In the genomic region with DNA sequence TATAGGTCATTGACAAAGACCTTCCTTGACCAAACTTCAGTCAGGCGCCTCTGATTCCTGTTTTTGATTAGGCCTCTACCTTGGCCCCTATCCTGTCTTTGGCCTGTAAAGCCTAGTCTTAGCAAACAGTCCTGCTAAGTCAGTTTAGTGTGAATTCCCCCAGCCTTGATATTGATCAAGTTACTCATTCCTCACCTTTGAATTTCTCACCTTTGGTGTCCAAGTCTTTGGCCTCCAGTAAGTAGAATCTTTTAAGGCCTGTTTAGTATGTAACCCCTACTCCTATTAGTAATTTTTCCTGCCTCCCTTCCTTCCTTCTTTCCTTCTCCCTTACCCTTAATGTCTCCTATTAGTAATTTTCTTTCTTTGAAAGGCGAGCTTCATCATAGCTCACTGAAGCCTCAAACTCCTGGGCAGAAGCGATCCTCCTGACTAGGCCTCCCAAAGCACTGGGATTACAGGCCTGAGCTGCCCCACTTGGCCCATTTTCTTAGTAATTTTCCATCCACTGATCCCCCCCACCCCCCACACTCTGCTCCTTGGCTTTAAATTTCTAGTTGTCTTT, we compare ENCODE assay signal across 1 cellular context.
A peak's percentile ranks its signal among the peaks of the same experiment; 100 is the strongest.
TF ChIP-seq lines count a peak whose summit lies in the region.

No MANE protein-coding gene starts in this region.

TF ChIP-seq in K562, 482 proteins besides CTCF, POLR2A, EP300 and RAD21 (continues in another document):
- no peak for TF ChIP-seq CCAR2 (IDR thresholded peaks at IDR 0.05; ENCODE audit: low read depth, low read length)
- TF ChIP-seq ZNF197 (CRISPR knock-in tag; IDR thresholded peaks at IDR 0.05; ENCODE audit: low read depth) = no peak
- peak; percentile 27; the same call in 1 of the 2 replicates for TF ChIP-seq ZBTB17 (CRISPR knock-in tag; IDR thresholded peaks at IDR 0.05)
- TF ChIP-seq ZNF384 (IDR thresholded peaks at IDR 0.05; ENCODE audit: low read depth, low read length) = no peak
- peak; percentile 18; the same call in 1 of the 2 replicates for TF ChIP-seq SMARCA4 (IDR thresholded peaks at IDR 0.05)
- TF ChIP-seq ZNF134 (CRISPR knock-in tag; conservative IDR thresholded peaks at IDR 0.05) = no peak
- no peak for TF ChIP-seq BRD9 (IDR thresholded peaks at IDR 0.05; ENCODE audit: low read depth, partially characterized antibody)
- TF ChIP-seq NELFE (IDR thresholded peaks at IDR 0.05; ENCODE audit: insufficient read depth, insufficient read length) = no peak
- TF ChIP-seq, protein P1, sequence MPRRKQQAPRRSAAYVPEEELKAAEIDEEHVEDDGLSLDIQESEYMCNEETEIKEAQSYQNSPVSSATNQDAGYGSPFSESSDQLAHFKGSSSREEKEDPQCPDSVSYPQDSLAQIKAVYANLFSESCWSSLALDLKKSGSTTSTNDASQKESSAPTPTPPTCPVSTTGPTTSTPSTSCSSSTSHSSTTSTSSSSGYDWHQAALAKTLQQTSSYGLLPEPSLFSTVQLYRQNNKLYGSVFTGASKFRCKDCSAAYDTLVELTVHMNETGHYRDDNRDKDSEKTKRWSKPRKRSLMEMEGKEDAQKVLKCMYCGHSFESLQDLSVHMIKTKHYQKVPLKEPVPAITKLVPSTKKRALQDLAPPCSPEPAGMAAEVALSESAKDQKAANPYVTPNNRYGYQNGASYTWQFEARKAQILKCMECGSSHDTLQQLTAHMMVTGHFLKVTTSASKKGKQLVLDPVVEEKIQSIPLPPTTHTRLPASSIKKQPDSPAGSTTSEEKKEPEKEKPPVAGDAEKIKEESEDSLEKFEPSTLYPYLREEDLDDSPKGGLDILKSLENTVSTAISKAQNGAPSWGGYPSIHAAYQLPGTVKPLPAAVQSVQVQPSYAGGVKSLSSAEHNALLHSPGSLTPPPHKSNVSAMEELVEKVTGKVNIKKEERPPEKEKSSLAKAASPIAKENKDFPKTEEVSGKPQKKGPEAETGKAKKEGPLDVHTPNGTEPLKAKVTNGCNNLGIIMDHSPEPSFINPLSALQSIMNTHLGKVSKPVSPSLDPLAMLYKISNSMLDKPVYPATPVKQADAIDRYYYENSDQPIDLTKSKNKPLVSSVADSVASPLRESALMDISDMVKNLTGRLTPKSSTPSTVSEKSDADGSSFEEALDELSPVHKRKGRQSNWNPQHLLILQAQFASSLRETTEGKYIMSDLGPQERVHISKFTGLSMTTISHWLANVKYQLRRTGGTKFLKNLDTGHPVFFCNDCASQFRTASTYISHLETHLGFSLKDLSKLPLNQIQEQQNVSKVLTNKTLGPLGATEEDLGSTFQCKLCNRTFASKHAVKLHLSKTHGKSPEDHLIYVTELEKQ (CRISPR knock-in tag; IDR thresholded peaks at IDR 0.05) = no peak
- TF ChIP-seq TBP (optimal IDR thresholded peaks at IDR 0.05; ENCODE audit: low read depth, low read length) = no peak
- no peak for TF ChIP-seq HNRNPLL (IDR thresholded peaks at IDR 0.05; ENCODE audit: low read depth, low read length, poor library complexity, severe bottlenecking)
- no peak for TF ChIP-seq TEAD1 (CRISPR knock-in tag; IDR thresholded peaks at IDR 0.05)
- TF ChIP-seq, protein P2, sequence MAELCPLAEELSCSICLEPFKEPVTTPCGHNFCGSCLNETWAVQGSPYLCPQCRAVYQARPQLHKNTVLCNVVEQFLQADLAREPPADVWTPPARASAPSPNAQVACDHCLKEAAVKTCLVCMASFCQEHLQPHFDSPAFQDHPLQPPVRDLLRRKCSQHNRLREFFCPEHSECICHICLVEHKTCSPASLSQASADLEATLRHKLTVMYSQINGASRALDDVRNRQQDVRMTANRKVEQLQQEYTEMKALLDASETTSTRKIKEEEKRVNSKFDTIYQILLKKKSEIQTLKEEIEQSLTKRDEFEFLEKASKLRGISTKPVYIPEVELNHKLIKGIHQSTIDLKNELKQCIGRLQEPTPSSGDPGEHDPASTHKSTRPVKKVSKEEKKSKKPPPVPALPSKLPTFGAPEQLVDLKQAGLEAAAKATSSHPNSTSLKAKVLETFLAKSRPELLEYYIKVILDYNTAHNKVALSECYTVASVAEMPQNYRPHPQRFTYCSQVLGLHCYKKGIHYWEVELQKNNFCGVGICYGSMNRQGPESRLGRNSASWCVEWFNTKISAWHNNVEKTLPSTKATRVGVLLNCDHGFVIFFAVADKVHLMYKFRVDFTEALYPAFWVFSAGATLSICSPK (IDR thresholded peaks at IDR 0.05; ENCODE audit: borderline replicate concordance) = 0 out of 2 replicates have a peak, but pooled peaks have one; percentile 44
- TF ChIP-seq MBD2 (IDR thresholded peaks at IDR 0.05; ENCODE audit: borderline replicate concordance, low read depth) = no peak
- no peak for TF ChIP-seq PHB2 (IDR thresholded peaks at IDR 0.05; ENCODE audit: low read depth)
- no peak for TF ChIP-seq NCOA4 (IDR thresholded peaks at IDR 0.05; ENCODE audit: partially characterized antibody)
- TF ChIP-seq CAMTA2 (CRISPR knock-in tag; conservative IDR thresholded peaks at IDR 0.05) = no peak
- TF ChIP-seq HDAC2 (IDR thresholded peaks at IDR 0.05) = no peak
- TF ChIP-seq KDM1A (IDR thresholded peaks at IDR 0.05) = peak in 1 of 2 experiments; percentile 11; a peak in 1 of 4 replicates
- TF ChIP-seq, protein P3, sequence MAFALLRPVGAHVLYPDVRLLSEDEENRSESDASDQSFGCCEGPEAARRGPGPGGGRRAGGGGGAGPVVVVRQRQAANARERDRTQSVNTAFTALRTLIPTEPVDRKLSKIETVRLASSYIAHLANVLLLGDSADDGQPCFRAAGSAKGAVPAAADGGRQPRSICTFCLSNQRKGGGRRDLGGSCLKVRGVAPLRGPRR (CRISPR knock-in tag; IDR thresholded peaks at IDR 0.05) = no peak
- no peak for TF ChIP-seq ETV5 (CRISPR knock-in tag; IDR thresholded peaks at IDR 0.05; ENCODE audit: low read depth)
- TF ChIP-seq, protein P4, sequence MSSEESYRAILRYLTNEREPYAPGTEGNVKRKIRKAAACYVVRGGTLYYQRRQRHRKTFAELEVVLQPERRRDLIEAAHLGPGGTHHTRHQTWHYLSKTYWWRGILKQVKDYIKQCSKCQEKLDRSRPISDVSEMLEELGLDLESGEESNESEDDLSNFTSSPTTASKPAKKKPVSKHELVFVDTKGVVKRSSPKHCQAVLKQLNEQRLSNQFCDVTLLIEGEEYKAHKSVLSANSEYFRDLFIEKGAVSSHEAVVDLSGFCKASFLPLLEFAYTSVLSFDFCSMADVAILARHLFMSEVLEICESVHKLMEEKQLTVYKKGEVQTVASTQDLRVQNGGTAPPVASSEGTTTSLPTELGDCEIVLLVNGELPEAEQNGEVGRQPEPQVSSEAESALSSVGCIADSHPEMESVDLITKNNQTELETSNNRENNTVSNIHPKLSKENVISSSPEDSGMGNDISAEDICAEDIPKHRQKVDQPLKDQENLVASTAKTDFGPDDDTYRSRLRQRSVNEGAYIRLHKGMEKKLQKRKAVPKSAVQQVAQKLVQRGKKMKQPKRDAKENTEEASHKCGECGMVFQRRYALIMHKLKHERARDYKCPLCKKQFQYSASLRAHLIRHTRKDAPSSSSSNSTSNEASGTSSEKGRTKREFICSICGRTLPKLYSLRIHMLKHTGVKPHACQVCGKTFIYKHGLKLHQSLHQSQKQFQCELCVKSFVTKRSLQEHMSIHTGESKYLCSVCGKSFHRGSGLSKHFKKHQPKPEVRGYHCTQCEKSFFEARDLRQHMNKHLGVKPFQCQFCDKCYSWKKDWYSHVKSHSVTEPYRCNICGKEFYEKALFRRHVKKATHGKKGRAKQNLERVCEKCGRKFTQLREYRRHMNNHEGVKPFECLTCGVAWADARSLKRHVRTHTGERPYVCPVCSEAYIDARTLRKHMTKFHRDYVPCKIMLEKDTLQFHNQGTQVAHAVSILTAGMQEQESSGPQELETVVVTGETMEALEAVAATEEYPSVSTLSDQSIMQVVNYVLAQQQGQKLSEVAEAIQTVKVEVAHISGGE (CRISPR knock-in tag; IDR thresholded peaks at IDR 0.05) = 0 out of 6 replicates have a peak, but pooled peaks of 1 of the 3 experiments have one; percentile 14
- TF ChIP-seq KHSRP (IDR thresholded peaks at IDR 0.05) = no peak
- peak; percentile 65 for TF ChIP-seq ZFX (CRISPR knock-in tag; IDR thresholded peaks at IDR 0.05)
- TF ChIP-seq NFE2L1 (tag; IDR thresholded peaks at IDR 0.05; ENCODE audit: borderline replicate concordance, low read depth) = no peak
- TF ChIP-seq, protein P5, sequence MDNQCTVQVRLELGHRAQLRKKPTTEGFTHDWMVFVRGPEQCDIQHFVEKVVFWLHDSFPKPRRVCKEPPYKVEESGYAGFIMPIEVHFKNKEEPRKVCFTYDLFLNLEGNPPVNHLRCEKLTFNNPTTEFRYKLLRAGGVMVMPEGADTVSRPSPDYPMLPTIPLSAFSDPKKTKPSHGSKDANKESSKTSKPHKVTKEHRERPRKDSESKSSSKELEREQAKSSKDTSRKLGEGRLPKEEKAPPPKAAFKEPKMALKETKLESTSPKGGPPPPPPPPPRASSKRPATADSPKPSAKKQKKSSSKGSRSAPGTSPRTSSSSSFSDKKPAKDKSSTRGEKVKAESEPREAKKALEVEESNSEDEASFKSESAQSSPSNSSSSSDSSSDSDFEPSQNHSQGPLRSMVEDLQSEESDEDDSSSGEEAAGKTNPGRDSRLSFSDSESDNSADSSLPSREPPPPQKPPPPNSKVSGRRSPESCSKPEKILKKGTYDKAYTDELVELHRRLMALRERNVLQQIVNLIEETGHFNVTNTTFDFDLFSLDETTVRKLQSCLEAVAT (IDR thresholded peaks at IDR 0.05) = 0 out of 4 replicates have a peak, but pooled peaks of 1 of the 2 experiments have one; percentile 41
- no peak for TF ChIP-seq ZZZ3 (IDR thresholded peaks at IDR 0.05)
- TF ChIP-seq, protein P6, sequence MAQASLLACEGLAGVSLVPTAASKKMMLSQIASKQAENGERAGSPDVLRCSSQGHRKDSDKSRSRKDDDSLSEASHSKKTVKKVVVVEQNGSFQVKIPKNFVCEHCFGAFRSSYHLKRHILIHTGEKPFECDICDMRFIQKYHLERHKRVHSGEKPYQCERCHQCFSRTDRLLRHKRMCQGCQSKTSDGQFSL (CRISPR knock-in tag; IDR thresholded peaks at IDR 0.05) = no peak
- TF ChIP-seq, protein P6 (tag; IDR thresholded peaks at IDR 0.05) = 0 out of 4 replicates have a peak, but pooled peaks of 1 of the 2 experiments have one; percentile 53
- TF ChIP-seq CTBP1 (IDR thresholded peaks at IDR 0.05; ENCODE audit: borderline replicate concordance) = no peak
- no peak for TF ChIP-seq TAL1 (IDR thresholded peaks at IDR 0.05)
- no peak for TF ChIP-seq FOXM1 (IDR thresholded peaks at IDR 0.05; ENCODE audit: low read depth)
- TF ChIP-seq FOXM1 (CRISPR knock-in tag; IDR thresholded peaks at IDR 0.05; ENCODE audit: low read depth) = no peak
